ENCODE assay signal across 28 cellular contexts in genomic region chr12:65296503-65297265, GRCh38. TPM values are rescaled to one million over a fixed set of nuclear protein-coding genes. Genes with fewer than 3 reads are reported as not detected.
"Had no signal": no experiment of that assay in that cellular context is flagged by ENCODE, and none has a peak within 500 bp of the region (broad histone marks: within the 10 kb centered on the region; RNA-seq: fewer than 3 reads in every experiment).

No MANE protein-coding gene starts in this region.

- H3K27ac ChIP-seq: brain microvascular endothelial cell, cardiac muscle cell, KMS-11, Peyer's patch had no signal

- H3K4me2 ChIP-seq: KMS-11 had no signal

- ATAC-seq: activated T-cell treated with anti-CD3 and anti-CD28 coated beads, Interleukin-2, amount 50 U/mL, for 72 hours; T-helper 17 cell had no signal

- H3K9me3 Mint-ChIP-seq: activated CD4-positive, alpha-beta memory T cell treated with anti-CD3 and anti-CD28 coated beads for 36 hours; activated CD4-positive, alpha-beta T cell treated with anti-CD3 and anti-CD28 coated beads, Interleukin-2, amount 10 ng/mL, durations not matched to agents 7 days and 5 days; activated naive CD4-positive, alpha-beta T cell treated with anti-CD3 and anti-CD28 coated beads, Interleukin-2, amount 10 ng/mL, durations not matched to agents 7 days and 5 days; activated naive CD8-positive, alpha-beta T cell treated with anti-CD3 and anti-CD28 coated beads for 36 hours; activated T-helper 2 cell treated with anti-CD3 and anti-CD28 coated beads, Interferon-gamma antibody, Interleukin-2, Interleukin-4, amounts not matched to agents 10 μg/mL and 5 μg/mL and 100 μg/mL, durations not matched to agents 14 hours and 24 hours and 36 hours had no signal

- H3K4me1 Mint-ChIP-seq: activated CD4-positive, alpha-beta T cell treated with anti-CD3 and anti-CD28 coated beads, Interleukin-2, amount 10 ng/mL, durations not matched to agents 7 days and 5 days; activated naive CD4-positive, alpha-beta T cell treated with anti-CD3 and anti-CD28 coated beads, Interleukin-2, amount 10 ng/mL, durations not matched to agents 7 days and 5 days; activated naive CD8-positive, alpha-beta T cell treated with anti-CD3 and anti-CD28 coated beads for 36 hours had no signal

- H3K4me3 ChIP-seq: cardiac muscle cell, Peyer's patch had no signal

- H3K27me3 ChIP-seq: brain microvascular endothelial cell, cardiac muscle cell, Peyer's patch had no signal

- FAIRE-seq: TTC549 had no signal

- H3K4me1 ChIP-seq: Peyer's patch had no signal

- H3K4me3 Mint-ChIP-seq: activated B cell treated with CpG ODN at 0.5 μM for 24 hours; activated CD4-positive, alpha-beta memory T cell treated with anti-CD3 and anti-CD28 coated beads for 36 hours; activated CD4-positive, alpha-beta T cell treated with anti-CD3 and anti-CD28 coated beads, Interleukin-2, amount 10 ng/mL, durations not matched to agents 7 days and 5 days; activated naive CD4-positive, alpha-beta T cell treated with anti-CD3 and anti-CD28 coated beads, Interleukin-2, amount 10 ng/mL, durations not matched to agents 7 days and 5 days; activated naive CD8-positive, alpha-beta T cell treated with anti-CD3 and anti-CD28 coated beads for 36 hours; activated T-cell treated with anti-CD3 and anti-CD28 coated beads, Interleukin-2, amount 50 U/mL, for 72 hours; IgD-negative memory B cell; T-helper 17 cell had no signal

- H3K9me3 ChIP-seq: Peyer's patch had no signal

- H3K36me3 Mint-ChIP-seq: activated CD4-positive, alpha-beta memory T cell treated with anti-CD3 and anti-CD28 coated beads for 36 hours; activated naive CD4-positive, alpha-beta T cell treated with anti-CD3 and anti-CD28 coated beads, Interleukin-2, amount 10 ng/mL, durations not matched to agents 7 days and 5 days; activated naive CD8-positive, alpha-beta T cell treated with anti-CD3 and anti-CD28 coated beads for 36 hours; IgD-negative memory B cell had no signal

- H3K36me3 ChIP-seq: brain microvascular endothelial cell, cardiac muscle cell, Peyer's patch had no signal

- DNase-seq: activated B cell treated with CpG ODN at 0.5 μM for 24 hours; activated CD4-positive, alpha-beta memory T cell treated with anti-CD3 and anti-CD28 coated beads for 36 hours; activated CD4-positive, alpha-beta T cell treated with anti-CD3 and anti-CD28 coated beads, Interleukin-2, amount 10 ng/mL, durations not matched to agents 7 days and 5 days; activated gamma-delta T cell treated with Interleukin-2 at 50 U/mL for 16 hours; activated naive CD4-positive, alpha-beta T cell treated with anti-CD3 and anti-CD28 coated beads, Interleukin-2, amount 10 ng/mL, durations not matched to agents 7 days and 5 days; activated naive CD8-positive, alpha-beta T cell treated with anti-CD3 and anti-CD28 coated beads for 36 hours; activated T-cell treated with anti-CD3 and anti-CD28 coated beads for 4 hours; activated T-cell treated with anti-CD3 and anti-CD28 coated beads, Interleukin-2, amount 50 U/mL, for 72 hours; brain microvascular endothelial cell; NCI-H1048; NCI-H1417; NCI-H1930; NCI-H2107; NCI-H2171 treated with DMSO at 0.1 percent for 48 hours; NCI-H345; NCI-H510A; NCI-H69; NK-92 treated with Interleukin-12 subunit alpha and Interleukin-12 subunit beta, amount 100 ng/mL, for 24 hours; Peyer's patch; SHP77 treated with DMSO at 0.1 percent for 48 hours; T-helper 17 cell; T-helper 9 cell had no signal

- H3K9ac ChIP-seq: KMS-11 had no signal

- H3K27ac Mint-ChIP-seq: activated B cell treated with CpG ODN at 0.5 μM for 24 hours; activated CD4-positive, alpha-beta memory T cell treated with anti-CD3 and anti-CD28 coated beads for 36 hours; activated CD4-positive, alpha-beta T cell treated with anti-CD3 and anti-CD28 coated beads, Interleukin-2, amount 10 ng/mL, durations not matched to agents 7 days and 5 days; activated naive CD4-positive, alpha-beta T cell treated with anti-CD3 and anti-CD28 coated beads, Interleukin-2, amount 10 ng/mL, durations not matched to agents 7 days and 5 days; activated naive CD8-positive, alpha-beta T cell treated with anti-CD3 and anti-CD28 coated beads for 36 hours; activated T-cell treated with anti-CD3 and anti-CD28 coated beads, Interleukin-2, amount 50 U/mL, for 72 hours; activated T-helper 2 cell treated with anti-CD3 and anti-CD28 coated beads, Interferon-gamma antibody, Interleukin-2, Interleukin-4, amounts not matched to agents 10 μg/mL and 5 μg/mL and 100 μg/mL, durations not matched to agents 14 hours and 24 hours and 36 hours; IgD-negative memory B cell; T-helper 17 cell had no signal

RNA-seq across cellular contexts. Expression of gene MSRB3, which starts 18.2 kb away (rescaled TPM):
- total RNA-seq: activated B cell treated with CpG ODN at 0.5 μM for 24 hours; activated CD4-positive, alpha-beta memory T cell treated with anti-CD3 and anti-CD28 coated beads for 36 hours; activated CD4-positive, alpha-beta T cell treated with anti-CD3 and anti-CD28 coated beads, Interleukin-2, amount 10 ng/mL, durations not matched to agents 7 days and 5 days; activated CD8-positive, alpha-beta memory T cell treated with anti-CD3 and anti-CD28 coated beads for 36 hours; activated naive CD8-positive, alpha-beta T cell treated with anti-CD3 and anti-CD28 coated beads for 36 hours had no signal
- polyA plus RNA-seq: IgD-negative memory B cell had no signal
